ENCODE assay signal across 9 cellular contexts in the genomic region with DNA sequence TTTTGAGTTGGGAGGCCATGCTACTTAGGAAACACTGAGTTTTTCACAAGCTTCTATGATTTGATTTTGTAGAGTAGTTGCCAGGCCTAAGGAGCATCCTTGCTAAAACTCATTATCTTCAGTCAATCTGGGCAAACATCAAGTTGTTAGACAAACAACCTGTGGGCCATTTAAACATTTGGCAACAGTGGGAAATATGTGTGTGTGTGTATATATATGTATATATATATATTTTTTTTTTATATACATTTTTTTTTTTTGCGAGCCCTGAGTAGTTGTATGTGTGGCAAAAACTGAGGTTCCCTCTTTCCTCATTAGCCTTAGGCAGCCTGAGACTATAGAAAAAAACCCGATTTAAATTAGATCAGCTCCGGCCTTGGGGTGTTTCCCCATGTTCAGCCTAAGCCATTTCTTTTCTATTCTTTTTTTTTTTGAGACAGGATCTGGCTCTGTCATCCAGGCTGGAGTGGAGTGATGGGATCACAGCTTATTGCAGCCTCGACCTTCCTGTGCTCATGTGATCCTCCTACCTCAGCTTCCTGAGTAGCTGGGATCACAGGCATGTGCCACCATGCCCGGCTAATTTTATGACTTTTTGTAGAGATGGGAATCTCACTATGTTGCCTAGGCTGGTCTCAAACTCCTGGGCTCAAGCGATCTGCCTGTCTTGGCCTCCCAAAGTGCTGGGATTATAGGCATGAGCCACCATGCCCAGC. TPM values are rescaled to one million over a fixed set of nuclear protein-coding genes. Genes with fewer than 3 reads are reported as not detected.
DNase-seq lines count a peak whose midpoint lies in the region; ATAC-seq and TF ChIP-seq lines count a peak whose summit lies in the region.
"Had no signal": no experiment of that assay in that cellular context is flagged by ENCODE, and none has a peak within 500 bp of the region (broad histone marks: within the 10 kb centered on the region; RNA-seq: fewer than 3 reads in every experiment).

No MANE protein-coding gene starts in this region.

- no peak overlapping the region for H4K91ac ChIP-seq in neuronal stem cell (ENCODE audit: low read depth, low read length, poor library complexity)

- H3K14ac ChIP-seq in neuronal stem cell (ENCODE audit: low read length), result no peak overlapping the region

- intact Hi-C loops in CD4-positive, alpha-beta memory T cell (cut with micrococcal nuclease), result no loop called here

- no peak overlapping the region for H2BK120ac ChIP-seq in neuronal stem cell (ENCODE audit: low read depth, low read length)

- H2AK5ac ChIP-seq in neuronal stem cell (ENCODE audit: low read depth, low read length), result no peak overlapping the region

- H3K23ac ChIP-seq in neuronal stem cell (ENCODE audit: low read depth, low read length, poor library complexity), result no peak overlapping the region

- H3K4me2 ChIP-seq in Karpas-422 (ENCODE audit: low read depth, low read length, poor library complexity, severe bottlenecking) (no peak overlapping the region), neural cell (ENCODE audit: low read length) (peak overlapping the region; percentile 25), neuronal stem cell (ENCODE audit: insufficient read depth, low read length, poor library complexity, severe bottlenecking) (no peak overlapping the region)

- no peak for TF ChIP-seq CTCF in coronary artery (IDR thresholded peaks at IDR 0.05)
- no peak for TF ChIP-seq CTCF in neural cell (IDR thresholded peaks at IDR 0.05; ENCODE audit: poor library complexity, severe bottlenecking)
- no peak for TF ChIP-seq CTCF in GM10266 (IDR thresholded peaks at IDR 0.05; ENCODE audit: control insufficient read depth, insufficient read depth, low read depth, missing control alignments)

- H3K4ac ChIP-seq in neuronal stem cell (ENCODE audit: low read length), result no peak overlapping the region

- H2AFZ ChIP-seq in Karpas-422 (ENCODE audit: low read length) (no peak overlapping the region), neural cell (ENCODE audit: low read depth, low read length) (no peak overlapping the region), neuronal stem cell (ENCODE audit: low read length) (no peak overlapping the region)

- H3K27ac Mint-ChIP-seq in CD4-positive, alpha-beta memory T cell, result peak overlapping the region; percentile 76 to 87 (median 79)

- no peaks in the 10 kb centered on the region for H3K36me3 ChIP-seq in CD4-positive, alpha-beta memory T cell (ENCODE audit: insufficient read depth, low read length)
- peaks cover 10% of the 10 kb centered on the region; the same call in 1 of the 2 replicates for H3K36me3 ChIP-seq in Karpas-422 (ENCODE audit: insufficient read depth, low read length)
- H3K36me3 ChIP-seq in neural cell (ENCODE audit: insufficient read depth, low read length), result no peaks in the 10 kb centered on the region
- H3K36me3 ChIP-seq in neuronal stem cell (replicated peaks in 1 of 2; ENCODE audit: control insufficient read depth in 2 of 2, insufficient read depth in 2 of 2, low read length in 2 of 2), result peaks cover 0 to 12% of the 10 kb centered on the region in 2 donors

- H2BK15ac ChIP-seq in neuronal stem cell (ENCODE audit: low read length), result no peak overlapping the region

- H3K27me3 Mint-ChIP-seq in CD4-positive, alpha-beta memory T cell, result no peaks in the 10 kb centered on the region

- no peak overlapping the region for H3K4me3 ChIP-seq in CD4-positive, alpha-beta memory T cell (ENCODE audit: low read length in 2 of 2)
- no peak overlapping the region for H3K4me3 ChIP-seq in Karpas-422 (ENCODE audit: low read length)
- no peak overlapping the region for H3K4me3 ChIP-seq in coronary artery
- peak overlapping the region; percentile 8 for H3K4me3 ChIP-seq in neural cell (ENCODE audit: low read length)
- no peak overlapping the region for H3K4me3 ChIP-seq in neuronal stem cell (ENCODE audit: low read length in 2 of 2)
- H3K4me3 ChIP-seq: psoas muscle had no signal

- no CpG with 5 or more reads among the region's 6 CpGs for WGBS in neuronal stem cell (ENCODE audit: extremely low coverage in 2 of 2, insufficient read length in 2 of 2, insufficient replicate concordance in 1 of 2), 2 donors

- H3K9ac ChIP-seq in Karpas-422 (ENCODE audit: low read length), result peak overlapping the region; percentile 7; the same call in 1 of the 2 replicates
- peak overlapping the region; percentile 8 for H3K9ac ChIP-seq in neural cell (ENCODE audit: low read length)
- H3K9ac ChIP-seq in neuronal stem cell (ENCODE audit: low read depth, low read length, poor library complexity), result no peak overlapping the region

- H3K4me1 Mint-ChIP-seq in CD4-positive, alpha-beta memory T cell, result peaks cover 7 to 25% (median 17%) of the 10 kb centered on the region in 4 donors

- H3K27me3 ChIP-seq in CD4-positive, alpha-beta memory T cell (ENCODE audit: insufficient read depth, low read length), result no peaks in the 10 kb centered on the region
- H3K27me3 ChIP-seq in Karpas-422 (ENCODE audit: low read length) (no peaks in the 10 kb centered on the region), neural cell (ENCODE audit: insufficient read depth, low read depth, low read length) (no peaks in the 10 kb centered on the region), neuronal stem cell (ENCODE audit: control insufficient read depth in 3 of 3, insufficient read depth in 3 of 3, low read depth in 1 of 3, low read length in 3 of 3) (no peaks in the 10 kb centered on the region)

- no peaks in the 10 kb centered on the region for H3F3A ChIP-seq in neural cell (ENCODE audit: insufficient read depth, low read length, poor library complexity, severe bottlenecking)

- no peak overlapping the region for H2BK5ac ChIP-seq in neuronal stem cell (ENCODE audit: low read length)

- peaks cover 16% of the 10 kb centered on the region; the same call in 1 of the 2 replicates for H3K79me2 ChIP-seq in Karpas-422 (ENCODE audit: low read length)
- H3K79me2 ChIP-seq in neural cell (replicated peaks; ENCODE audit: insufficient read depth, low read length), result no peaks in the 10 kb centered on the region

- H3K27ac ChIP-seq in CD4-positive, alpha-beta memory T cell (ENCODE audit: low read depth, low read length), result no peak overlapping the region
- H3K27ac ChIP-seq in Karpas-422 (ENCODE audit: low read length), result peak overlapping the region; percentile 71
- peak overlapping the region; percentile 26 to 44 for H3K27ac ChIP-seq in coronary artery
- peak overlapping the region; percentile 83 for H3K27ac ChIP-seq in neural cell (ENCODE audit: low read length)
- H3K27ac ChIP-seq in neuronal stem cell (replicated peaks; ENCODE audit: low read length), result no peak overlapping the region
- H3K27ac ChIP-seq: psoas muscle had no signal

- peaks cover 18% of the 10 kb centered on the region for H3K4me1 ChIP-seq in CD4-positive, alpha-beta memory T cell (ENCODE audit: insufficient read depth, low read length)
- H3K4me1 ChIP-seq in Karpas-422 (ENCODE audit: low read length), result peaks cover 58% of the 10 kb centered on the region
- H3K4me1 ChIP-seq in neuronal stem cell (ENCODE audit: control insufficient read depth in 2 of 2, insufficient read depth in 1 of 2, low read depth in 1 of 2, low read length in 2 of 2), result no peaks in the 10 kb centered on the region
- H3K4me1 ChIP-seq: psoas muscle had no signal

- TF ChIP-seq EP300 in neural cell (conservative IDR thresholded peaks at IDR 0.05; ENCODE audit: poor library complexity, severe bottlenecking), result no peak

- CTCF ChIA-PET in CD4-positive, alpha-beta memory T cell (lab: Charles Lee; ENCODE audit: partially characterized antibody), result interaction anchor here (1.2 to 7.0 kb wide), 4 partner anchors 16 to 209 kb away, joined by 3 to 62 read pairs (median 4); partner anchors contain the start of genes HTD2 and RPP14

- no peaks in the 10 kb centered on the region for H3K9me3 Mint-ChIP-seq in CD4-positive, alpha-beta memory T cell

- ATAC-seq in HG02973 (IDR thresholded peaks at IDR 0.05; ENCODE audit: unreplicated experiment), result no peak
- ATAC-seq: psoas muscle had no signal

- POLR2A ChIA-PET in CD4-positive, alpha-beta memory T cell (lab: Charles Lee; ENCODE audit: partially characterized antibody), result interaction anchor here (1.4 to 1.6 kb wide), 2 partner anchors 108 to 167 kb away, joined by 3 to 4 read pairs; partner anchors contain the start of gene KCTD6

- no peaks in the 10 kb centered on the region for H3K9me2 ChIP-seq in Karpas-422 (replicated peaks; ENCODE audit: insufficient read depth, low read length)
- no peaks in the 10 kb centered on the region for H3K9me2 ChIP-seq in neural cell (ENCODE audit: insufficient read depth, low read length)

- no peaks in the 10 kb centered on the region for H3K9me3 ChIP-seq in CD4-positive, alpha-beta memory T cell (ENCODE audit: control insufficient read depth in 1 of 2, low read length in 2 of 2)
- H3K9me3 ChIP-seq in Karpas-422 (ENCODE audit: low read length) (no peaks in the 10 kb centered on the region), neural cell (ENCODE audit: low read length) (no peaks in the 10 kb centered on the region), neuronal stem cell (replicated peaks in 1 of 2; ENCODE audit: control insufficient read depth in 2 of 2, insufficient read depth in 1 of 2, low read depth in 1 of 2, low read length in 2 of 2) (no peaks in the 10 kb centered on the region)
- H3K9me3 ChIP-seq: psoas muscle had no signal

- no peaks in the 10 kb centered on the region for H3K79me1 ChIP-seq in neuronal stem cell (ENCODE audit: low read depth, low read length)

- no peak overlapping the region for H4K8ac ChIP-seq in neuronal stem cell (ENCODE audit: low read depth, low read length)

- peaks cover 0 to 4% of the 10 kb centered on the region in 2 donors for H3K36me3 Mint-ChIP-seq in CD4-positive, alpha-beta memory T cell

- TF ChIP-seq RAD21 in neural cell (conservative IDR thresholded peaks at IDR 0.05), result no peak

- H3K18ac ChIP-seq in neuronal stem cell (ENCODE audit: low read length), result no peak overlapping the region

- H4K20me1 ChIP-seq in Karpas-422 (ENCODE audit: insufficient read depth, low read depth, low read length) (no peaks in the 10 kb centered on the region), neural cell (ENCODE audit: insufficient read depth) (no peaks in the 10 kb centered on the region)

- H3K4me3 Mint-ChIP-seq in CD4-positive, alpha-beta memory T cell, result peak overlapping the region in 1 of 8 donors; percentile 7

- DNase-seq in CD4-positive, alpha-beta memory T cell, result no peak
- no peak for DNase-seq in Karpas-422
- DNase-seq in coronary artery (ENCODE audit: low spot score), result no peak
- no peak for DNase-seq in neuronal stem cell (ENCODE audit: low spot score)
- no peak for DNase-seq in GM10266 (ENCODE audit: extremely low spot score)
- DNase-seq in LoVo (ENCODE audit: low spot score), result no peak
- DNase-seq: psoas muscle had no signal

- H2BK12ac ChIP-seq in neuronal stem cell (ENCODE audit: low read length), result no peak overlapping the region

RNA-seq across cellular contexts. Expression of gene PXK, which starts 7.9 kb away (rescaled TPM):
- total RNA-seq in CD4-positive, alpha-beta memory T cell, result 10 to 100 TPM; 20.0 to 20.2 TPM
- polyA plus RNA-seq in CD4-positive, alpha-beta memory T cell, result 10 to 100 TPM; 23.5 to 28.7 TPM
- 222 and 353 TPM in 2 replicates for total RNA-seq in Karpas-422 (2014; rRNA removed; shearing (Covaris generic); ENCODE audit: low replicate concordance)
- 37.7 and 40.4 TPM in 2 replicates for polyA plus RNA-seq in neural cell
- polyA minus RNA-seq in neural cell, result 60.1 and 61.6 TPM in 2 replicates
- polyA plus RNA-seq in neuronal stem cell (2013, experiment 1 of 2), result 7.1 TPM
- 7.1 TPM for polyA plus RNA-seq in neuronal stem cell (2013, experiment 2 of 2)

RNA-seq across cellular contexts. Expression of gene HTD2, which starts 18.5 kb away (rescaled TPM):
- 10 to 100 TPM in 1 of 2 experiments, 1 to 10 TPM in 1; 9.2 to 10.5 TPM for total RNA-seq in CD4-positive, alpha-beta memory T cell
- 10 to 100 TPM; 25.1 to 28.8 TPM for polyA plus RNA-seq in CD4-positive, alpha-beta memory T cell
- 5.4 and 19.9 TPM in 2 replicates for total RNA-seq in Karpas-422 (2014; rRNA removed; shearing (Covaris generic); ENCODE audit: low replicate concordance)
- polyA plus RNA-seq in neural cell, result 19.0 and 23.2 TPM in 2 replicates
- polyA minus RNA-seq in neural cell, result 17.0 and 20.5 TPM in 2 replicates
- polyA plus RNA-seq in neuronal stem cell (2013, experiment 1 of 2), result 4.9 TPM
- 4.5 TPM for polyA plus RNA-seq in neuronal stem cell (2013, experiment 2 of 2)

RNA-seq across cellular contexts. Expression of gene RPP14, which starts 18.8 kb away (rescaled TPM):
- total RNA-seq in CD4-positive, alpha-beta memory T cell, result 10 to 100 TPM; 15.1 to 15.4 TPM
- polyA plus RNA-seq in CD4-positive, alpha-beta memory T cell, result 1 to 10 TPM; 6.1 to 6.3 TPM
- 7.5 and 7.6 TPM in 2 replicates for total RNA-seq in Karpas-422 (2014; rRNA removed; shearing (Covaris generic); ENCODE audit: low replicate concordance)
- polyA plus RNA-seq in neural cell, result 12.8 and 13.0 TPM in 2 replicates
- polyA minus RNA-seq in neural cell, result 19.0 and 20.9 TPM in 2 replicates
- polyA plus RNA-seq in neuronal stem cell (2013, experiment 1 of 2), result 14.4 TPM
- polyA plus RNA-seq in neuronal stem cell (2013, experiment 2 of 2), result 16.0 TPM

Comparison
In these comparisons a context has a peak if more than half of its experiments do, and no peak if none do; other contexts are left out.
1. H3K27ac ChIP-seq: peak in Karpas-422 (single experiment), coronary artery (2 of 2) and neural cell (single experiment); none in CD4-positive, alpha-beta memory T cell (single experiment) and neuronal stem cell (single experiment).
2. RNA of gene PXK, which starts 7.9 kb away (total RNA-seq): 222 to 353 TPM in Karpas-422; 20.0 to 20.2 TPM in CD4-positive, alpha-beta memory T cell; every median in the first group is over 10 times any median in the second.